1 cellular context compared by ENCODE assay signal in genomic region chr1:38780133-38780532, GRCh38.
TF ChIP-seq lines count a peak whose summit lies in the region.

No MANE protein-coding gene starts in this region.

TF ChIP-seq in GM23338, 12 proteins besides CTCF, POLR2A, EP300 and RAD21:
- TF ChIP-seq ZNF462 (CRISPR knock-in tag; IDR thresholded peaks at IDR 0.05) (no peak), EZH2 (IDR thresholded peaks at IDR 0.05; ENCODE audit: low read depth, unreplicated experiment) (no peak), CREB1 (CRISPR knock-in tag; IDR thresholded peaks at IDR 0.05; ENCODE audit: low read depth) (no peak), POLR2AphosphoS5 (IDR thresholded peaks at IDR 0.05; ENCODE audit: low read depth) (no peak), REST (IDR thresholded peaks at IDR 0.05; ENCODE audit: unreplicated experiment) (no peak), STAT1 (IDR thresholded peaks at IDR 0.05; ENCODE audit: unreplicated experiment) (no peak), JUNB (IDR thresholded peaks at IDR 0.05; ENCODE audit: unreplicated experiment) (no peak), ZNF114 (CRISPR knock-in tag; IDR thresholded peaks at IDR 0.05) (no peak), ETS1 (IDR thresholded peaks at IDR 0.05) (no peak), NANOG (IDR thresholded peaks at IDR 0.05; ENCODE audit: borderline replicate concordance) (no peak), ZNF331 (CRISPR knock-in tag; IDR thresholded peaks at IDR 0.05; ENCODE audit: low read depth) (no peak), EZH2phosphoT487 (IDR thresholded peaks at IDR 0.05; ENCODE audit: unreplicated experiment) (no peak)
